ENCODE assay signal across 21 cellular contexts in the genomic region with DNA sequence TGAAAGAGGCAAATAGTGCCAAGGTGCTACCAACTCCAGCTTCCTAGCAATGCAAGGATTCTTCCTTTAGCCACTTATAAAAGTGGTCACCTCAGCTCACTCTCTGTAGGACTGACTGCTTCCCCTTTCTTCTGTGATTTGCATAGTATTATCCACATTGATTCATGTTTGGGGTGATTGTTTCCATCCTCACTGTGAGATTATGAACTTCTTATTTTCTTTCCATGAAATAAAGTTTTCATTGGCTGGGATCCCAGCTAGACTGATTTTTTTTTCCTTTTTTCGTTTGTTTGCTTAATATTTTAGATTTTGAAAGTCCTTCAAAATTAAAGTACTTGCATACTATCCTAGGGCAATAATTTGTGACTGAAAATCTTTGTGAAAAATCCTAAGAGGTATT. TPM values are rescaled to one million over a fixed set of nuclear protein-coding genes. Genes with fewer than 3 reads are reported as not detected.
"Had no signal": no experiment of that assay in that cellular context is flagged by ENCODE, and none has a peak within 500 bp of the region (broad histone marks: within the 10 kb centered on the region; RNA-seq: fewer than 3 reads in every experiment).

No MANE protein-coding gene starts in this region.

- H3K27me3 ChIP-seq: ascending aorta, right atrium auricular region had no signal

- H3K27ac ChIP-seq: ascending aorta, right atrium auricular region, skin epidermis had no signal

- H3K36me3 Mint-ChIP-seq: activated naive CD4-positive, alpha-beta T cell treated with anti-CD3 and anti-CD28 coated beads, Interleukin-2, amount 10 ng/mL, durations not matched to agents 7 days and 5 days; immature natural killer cell had no signal

- H3K36me3 ChIP-seq: ascending aorta, right atrium auricular region had no signal

- DNase-seq: activated CD4-positive, alpha-beta memory T cell treated with anti-CD3 and anti-CD28 coated beads, Interleukin-2, amount 10 ng/mL, durations not matched to agents 7 days and 5 days; activated CD4-positive, alpha-beta T cell treated with anti-CD3 and anti-CD28 coated beads for 48 hours; activated CD4-positive, CD25-positive, alpha-beta regulatory T cell; activated naive CD4-positive, alpha-beta T cell treated with anti-CD3 and anti-CD28 coated beads, Interleukin-2, amount 10 ng/mL, durations not matched to agents 7 days and 5 days; activated T-cell treated with anti-CD3 and anti-CD28 coated beads, Interleukin-2, amount 50 U/mL, for 1 hour; endodermal cell; immature natural killer cell; mesendoderm; nephron progenitor cell; nucleus accumbens; stimulated activated CD4-positive, alpha-beta T cell treated with anti-CD3 and anti-CD28 coated beads, Interleukin-15, amount 100 ng/mL, for 24 hours; stimulated activated CD4-positive, alpha-beta T cell treated with anti-CD3 and anti-CD28 coated beads, Interleukin-2, amount 100 ng/mL, for 48 hours; T1000; trophoblast cell had no signal

- H3K27me3 Mint-ChIP-seq: activated CD4-positive, alpha-beta memory T cell treated with anti-CD3 and anti-CD28 coated beads, Interleukin-2, amount 10 ng/mL, durations not matched to agents 7 days and 5 days; activated naive CD4-positive, alpha-beta T cell treated with anti-CD3 and anti-CD28 coated beads, Interleukin-2, amount 10 ng/mL, durations not matched to agents 7 days and 5 days; progenitor cell of endocrine pancreas; stimulated activated naive CD8-positive, alpha-beta T cell treated with anti-CD3 and anti-CD28 coated beads, Interleukin-15, Interleukin-2, amounts not matched to agents 100 ng/mL and 50 ng/mL, for 24 hours had no signal

- H3K9me3 Mint-ChIP-seq: activated CD4-positive, alpha-beta memory T cell treated with anti-CD3 and anti-CD28 coated beads, Interleukin-2, amount 10 ng/mL, durations not matched to agents 7 days and 5 days; activated naive CD4-positive, alpha-beta T cell treated with anti-CD3 and anti-CD28 coated beads, Interleukin-2, amount 10 ng/mL, durations not matched to agents 7 days and 5 days; endodermal cell; nephron progenitor cell; stimulated activated naive CD8-positive, alpha-beta T cell treated with anti-CD3 and anti-CD28 coated beads, Interleukin-15, Interleukin-2, amounts not matched to agents 100 ng/mL and 50 ng/mL, for 24 hours had no signal

- H3K27ac Mint-ChIP-seq: activated CD4-positive, alpha-beta memory T cell treated with anti-CD3 and anti-CD28 coated beads, Interleukin-2, amount 10 ng/mL, durations not matched to agents 7 days and 5 days; activated naive CD4-positive, alpha-beta T cell treated with anti-CD3 and anti-CD28 coated beads, Interleukin-2, amount 10 ng/mL, durations not matched to agents 7 days and 5 days; endodermal cell; immature natural killer cell; nephron progenitor cell; progenitor cell of endocrine pancreas; stimulated activated naive CD8-positive, alpha-beta T cell treated with anti-CD3 and anti-CD28 coated beads, Interleukin-15, Interleukin-2, amounts not matched to agents 100 ng/mL and 50 ng/mL, for 24 hours had no signal

- H3K4me1 Mint-ChIP-seq: activated CD4-positive, alpha-beta memory T cell treated with anti-CD3 and anti-CD28 coated beads, Interleukin-2, amount 10 ng/mL, durations not matched to agents 7 days and 5 days; activated naive CD4-positive, alpha-beta T cell treated with anti-CD3 and anti-CD28 coated beads, Interleukin-2, amount 10 ng/mL, durations not matched to agents 7 days and 5 days; immature natural killer cell had no signal

- H3K4me3 Mint-ChIP-seq: activated CD4-positive, alpha-beta memory T cell treated with anti-CD3 and anti-CD28 coated beads, Interleukin-2, amount 10 ng/mL, durations not matched to agents 7 days and 5 days; activated naive CD4-positive, alpha-beta T cell treated with anti-CD3 and anti-CD28 coated beads, Interleukin-2, amount 10 ng/mL, durations not matched to agents 7 days and 5 days; endodermal cell; immature natural killer cell; nephron progenitor cell; stimulated activated naive CD8-positive, alpha-beta T cell treated with anti-CD3 and anti-CD28 coated beads, Interleukin-15, Interleukin-2, amounts not matched to agents 100 ng/mL and 50 ng/mL, for 24 hours had no signal

- H3K4me3 ChIP-seq: ascending aorta, right atrium auricular region, skin epidermis had no signal

RNA-seq across cellular contexts. Expression of gene EYA4, which starts 50.5 kb away (rescaled TPM):
- total RNA-seq: activated CD4-positive, alpha-beta memory T cell treated with anti-CD3 and anti-CD28 coated beads, Interleukin-2, amount 10 ng/mL, durations not matched to agents 7 days and 5 days; epithelial cell of proximal tubule; T-helper 1 cell treated with Interleukin-12 subunit alpha and Interleukin-12 subunit beta and Interleukin-4 antibody, amounts not matched to agents 30 ng/mL and 1 ng/mL, for 36 hours had no signal
